In the genomic region with DNA sequence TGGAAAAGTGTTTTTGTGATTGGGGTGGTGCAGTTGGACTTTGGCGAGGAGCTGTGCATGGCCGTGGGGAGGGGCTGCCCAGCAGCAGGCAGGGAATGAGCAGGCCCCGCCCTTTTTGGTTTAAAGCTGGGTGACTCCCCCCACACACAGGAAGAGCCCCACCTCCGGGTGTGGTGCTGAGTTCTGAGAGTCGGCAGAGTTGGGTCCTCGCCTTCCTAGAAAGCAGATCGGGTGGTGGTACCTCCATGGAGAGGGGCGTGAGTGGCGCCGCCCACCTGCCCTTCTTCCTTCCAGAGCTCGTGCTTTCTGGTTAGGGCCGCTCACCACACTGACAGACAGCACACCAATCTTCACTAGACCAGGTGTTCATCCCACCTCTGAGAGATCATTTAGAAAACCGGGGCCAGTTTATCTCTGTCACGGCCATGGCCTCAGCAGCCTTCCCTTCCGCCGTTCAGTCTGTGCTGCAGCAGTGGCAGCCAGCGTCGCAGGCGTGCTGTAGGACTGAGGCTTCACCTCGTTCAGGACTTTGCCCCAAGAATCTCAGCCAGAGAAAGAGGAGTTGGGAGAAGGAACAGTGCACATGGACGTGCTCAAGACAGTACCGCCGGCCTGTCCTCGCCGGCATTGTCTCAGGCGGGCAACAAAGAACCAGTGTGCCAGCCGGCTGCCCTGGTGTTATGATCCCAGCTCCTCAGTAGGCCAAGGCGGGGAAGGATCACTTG, we compare ENCODE assay signal across 13 cellular contexts.
DNase-seq lines count a peak whose midpoint lies in the region; ATAC-seq and TF ChIP-seq lines count a peak whose summit lies in the region.
"Had no signal": no experiment of that assay in that cellular context is flagged by ENCODE, and none has a peak within 500 bp of the region (broad histone marks: within the 10 kb centered on the region; RNA-seq: fewer than 3 reads in every experiment).

No MANE protein-coding gene starts in this region.

- H3K27ac ChIP-seq in RWPE2 (ENCODE audit: poor library complexity, severe bottlenecking): no peak overlapping the region
- H3K27ac ChIP-seq: pancreas, thoracic aorta had no signal

- H3K4me1 ChIP-seq in RWPE2 (ENCODE audit: insufficient read depth, poor library complexity, severe bottlenecking) (peaks cover 15% of the 10 kb centered on the region), Caco-2 (no peaks in the 10 kb centered on the region)

- H3K27me3 ChIP-seq in RWPE2 (ENCODE audit: insufficient read depth, poor library complexity, severe bottlenecking) (no peaks in the 10 kb centered on the region), Caco-2 (replicated peaks; ENCODE audit: control insufficient read depth, insufficient read depth, low read length) (no peaks in the 10 kb centered on the region)
- H3K27me3 ChIP-seq: pancreas had no signal

- no peak for TF ChIP-seq CTCF in RWPE2 (IDR thresholded peaks at IDR 0.05; ENCODE audit: poor library complexity, severe bottlenecking)
- no peak for TF ChIP-seq CTCF in Caco-2 (IDR thresholded peaks at IDR 0.05; ENCODE audit: insufficient read depth in 1 of 2, low read depth in 1 of 2, low read length in 1 of 2, severe bottlenecking in 1 of 2, unreplicated experiment in 1 of 2)
- no peak for TF ChIP-seq CTCF in omental fat pad (IDR thresholded peaks at IDR 0.05)

- CTCF ChIA-PET in Caco-2 (lab: Charles Lee): no interaction called here

- no peaks in the 10 kb centered on the region for H3K9me3 Mint-ChIP-seq in Caco-2 (ENCODE audit: unreplicated experiment)

- no peak overlapping the region for H3K27ac Mint-ChIP-seq in Caco-2 (ENCODE audit: unreplicated experiment)

- H3K4me3 ChIP-seq in RWPE2 (ENCODE audit: severe bottlenecking) (no peak overlapping the region), Caco-2 (ENCODE audit: low read depth, low read length) (no peak overlapping the region)
- H3K4me3 ChIP-seq: pancreas, thoracic aorta had no signal

- ATAC-seq in RWPE2 (ENCODE audit: low read depth): no peak
- no peak for ATAC-seq in HG02610 (IDR thresholded peaks at IDR 0.05; ENCODE audit: unreplicated experiment)
- no peak for ATAC-seq in omental fat pad (ENCODE audit: low FRiP score)
- ATAC-seq: HepG2, pancreas had no signal

- H3K4me1 Mint-ChIP-seq in Caco-2 (ENCODE audit: low read depth, unreplicated experiment): no peaks in the 10 kb centered on the region

- POLR2A ChIA-PET in Caco-2 (lab: Charles Lee): no interaction called here

- H3K36me3 ChIP-seq in RWPE2 (ENCODE audit: low read depth) (peaks cover 22% of the 10 kb centered on the region), Caco-2 (ENCODE audit: control insufficient read depth, insufficient read depth, low read length) (peaks cover 2% of the 10 kb centered on the region; the same call in 1 of the 2 replicates)
- H3K36me3 ChIP-seq: pancreas, thoracic aorta had no signal

- H3K9me3 ChIP-seq in RWPE2 (ENCODE audit: severe bottlenecking): no peaks in the 10 kb centered on the region
- no peaks in the 10 kb centered on the region for H3K9me3 ChIP-seq in Caco-2
- H3K9me3 ChIP-seq: pancreas, thoracic aorta had no signal

- TF ChIP-seq POLR2A in erythroblast (IDR thresholded peaks at IDR 0.05; ENCODE audit: low read length): no peak

- intact Hi-C loops in Caco-2 (cut with micrococcal nuclease; ENCODE audit: unreplicated experiment): no loop called here

- no peaks in the 10 kb centered on the region for H3K27me3 Mint-ChIP-seq in Caco-2 (ENCODE audit: insufficient read depth, unreplicated experiment)

- BruUV-seq in Caco-2 (replicated peaks; lab: Mats Ljungman, UMichigan): no TSS peak

- DNase-seq in RWPE2 (ENCODE audit: low spot score) (peak; percentile 56), erythroblast (lab: John Stamatoyannopoulos, UW) (peak; percentile 27 to 30), occipital lobe (lab: John Stamatoyannopoulos, UW) (no peak), Caco-2 (no peak), omental fat pad (ENCODE audit: low spot score) (no peak)
- DNase-seq in activated CD8-positive, alpha-beta memory T cell treated with anti-CD3 and anti-CD28 coated beads, Interleukin-2, amount 50 U/mL, for 4 hours: peak; percentile 65
- DNase-seq in stimulated activated CD8-positive, alpha-beta memory T cell treated with anti-CD3 and anti-CD28 coated beads, Interleukin-2, amount 100 ng/mL, for 1 hour (ENCODE audit: low read depth in 2 of 2): peak; percentile 32 to 39
- DNase-seq: Calu3, NCI-H526 treated with DMSO at 0.1 percent for 48 hours had no signal

- H3K36me3 Mint-ChIP-seq in Caco-2 (ENCODE audit: insufficient read depth, unreplicated experiment): peaks cover 29% of the 10 kb centered on the region

- H3K4me3 Mint-ChIP-seq in Caco-2 (ENCODE audit: unreplicated experiment): no peak overlapping the region

Comparison
In these comparisons a context has a peak if more than half of its experiments do, and no peak if none do; other contexts are left out.
1. DNase-seq: peak in RWPE2 (single experiment), activated CD8-positive, alpha-beta memory T cell treated with anti-CD3 and anti-CD28 coated beads, Interleukin-2, amount 50 U/mL, for 4 hours (single experiment), erythroblast (2 of 2) and stimulated activated CD8-positive, alpha-beta memory T cell treated with anti-CD3 and anti-CD28 coated beads, Interleukin-2, amount 100 ng/mL, for 1 hour (2 of 2); none in occipital lobe (single experiment), Caco-2 (0 of 2) and omental fat pad (single experiment).